Comparison of ENCODE assay signal across 24 cellular contexts in genomic region chr3:39515681-39516441, GRCh38.
"Had no signal": no experiment of that assay in that cellular context is flagged by ENCODE, and none has a peak within 500 bp of the region (broad histone marks: within the 10 kb centered on the region; RNA-seq: fewer than 3 reads in every experiment).

No MANE protein-coding gene starts in this region.

- H3K36me3 ChIP-seq: breast epithelium, colonic mucosa, esophagus squamous epithelium, gastrocnemius medialis, sigmoid colon, transverse colon had no signal

- H3K4me3 ChIP-seq: breast epithelium, colonic mucosa, dorsolateral prefrontal cortex, esophagus squamous epithelium, gastrocnemius medialis, mucosa of descending colon, sigmoid colon, smooth muscle cell, transverse colon had no signal

- ATAC-seq: activated CD4-positive, alpha-beta T cell treated with anti-CD3 and anti-CD28 coated beads for 36 hours; effector memory CD8-positive, alpha-beta T cell; gastrocnemius medialis; left colon; mucosa of descending colon; stimulated activated naive B cell treated with anti-CD40 and anti-IgM and Interleukin-4, amounts not matched to agents 10 μg/mL and 1 μg/mL and 100 μg/mL, for 72 hours had no signal

- H3K4me2 ChIP-seq: smooth muscle cell had no signal

- H3K9me3 ChIP-seq: breast epithelium, colonic mucosa, esophagus squamous epithelium, gastrocnemius medialis, mucosa of descending colon, sigmoid colon, transverse colon had no signal

- H3K4me1 ChIP-seq: breast epithelium, colonic mucosa, esophagus squamous epithelium, gastrocnemius medialis, sigmoid colon, transverse colon had no signal

- DNase-seq: activated B cell treated with CpG ODN at 0.5 μM for 24 hours; activated CD4-positive, alpha-beta memory T cell treated with anti-CD3 and anti-CD28 coated beads for 36 hours; activated CD4-positive, alpha-beta T cell treated with anti-CD3 and anti-CD28 coated beads for 36 hours; activated naive CD4-positive, alpha-beta T cell treated with Interleukin-2 at 50 U/mL for 16 hours; activated naive CD8-positive, alpha-beta T cell treated with anti-CD3 and anti-CD28 coated beads for 36 hours; activated T-cell treated with anti-CD3 and anti-CD28 coated beads, Interleukin-2, amount 50 U/mL, for 48 hours; colonic mucosa; dorsolateral prefrontal cortex; effector memory CD8-positive, alpha-beta T cell; esophagus squamous epithelium; gastrocnemius medialis; head of caudate nucleus; hypothalamus; left colon; mucosa of descending colon; retina; sigmoid colon; stimulated activated CD4-positive, alpha-beta T cell treated with anti-CD3 and anti-CD28 coated beads, Interleukin-15, amount 100 ng/mL, for 24 hours; stimulated activated CD8-positive, alpha-beta memory T cell treated with anti-CD3 and anti-CD28 coated beads, Interleukin-4, amount 100 ng/mL, for 48 hours; stimulated activated naive B cell treated with anti-CD40 and anti-IgM and Interleukin-4, amounts not matched to agents 10 μg/mL and 1 μg/mL and 100 μg/mL, for 72 hours; T1000; transverse colon had no signal

- H3K27me3 ChIP-seq: breast epithelium, colonic mucosa, dorsolateral prefrontal cortex, gastrocnemius medialis, sigmoid colon, transverse colon had no signal

- H3K27ac ChIP-seq: breast epithelium, colonic mucosa, esophagus squamous epithelium, gastrocnemius medialis, sigmoid colon, transverse colon had no signal
